Comparison of ENCODE assay signal across 8 cellular contexts in genomic region chr2:74148457-74149248, GRCh38. TPM values are rescaled to one million over a fixed set of nuclear protein-coding genes. Genes with fewer than 3 reads are reported as not detected.
DNase-seq lines count a peak whose midpoint lies in the region; ATAC-seq and TF ChIP-seq lines count a peak whose summit lies in the region.

No MANE protein-coding gene starts in this region.

- peak overlapping the region; percentile 57 to 85 (median 78) for H3K9ac ChIP-seq in skeletal muscle tissue (ENCODE audit: low read depth in 1 of 3, low read length in 3 of 3)

- no peak overlapping the region for H3K4me3 Mint-ChIP-seq in stimulated activated effector memory CD8-positive, alpha-beta T cell treated with anti-CD3 and anti-CD28 coated beads, Interleukin-12 subunit alpha, Interleukin-12 subunit beta, amount 100 ng/mL, for 72 hours
- H3K4me3 Mint-ChIP-seq in activated CD8-positive, alpha-beta T cell treated with anti-CD3 and anti-CD28 coated beads, Interleukin-2, amount 10 ng/mL, durations not matched to agents 7 days and 5 days, result no peak overlapping the region

- H3K27ac Mint-ChIP-seq in stimulated activated effector memory CD8-positive, alpha-beta T cell treated with anti-CD3 and anti-CD28 coated beads, Interleukin-12 subunit alpha, Interleukin-12 subunit beta, amount 100 ng/mL, for 72 hours, result no peak overlapping the region
- no peak overlapping the region for H3K27ac Mint-ChIP-seq in activated CD8-positive, alpha-beta T cell treated with anti-CD3 and anti-CD28 coated beads, Interleukin-2, amount 10 ng/mL, durations not matched to agents 7 days and 5 days

- in situ Hi-C loops in Panc1 (cut with HindIII; ENCODE audit: low pct_unique_long_range_greater_than_20kb, low sequenced_read_pairs), result no loop called here

- no peaks in the 10 kb centered on the region for H3K4me1 Mint-ChIP-seq in stimulated activated effector memory CD8-positive, alpha-beta T cell treated with anti-CD3 and anti-CD28 coated beads, Interleukin-12 subunit alpha, Interleukin-12 subunit beta, amount 100 ng/mL, for 72 hours
- peaks cover 15% of the 10 kb centered on the region for H3K4me1 Mint-ChIP-seq in activated CD8-positive, alpha-beta T cell treated with anti-CD3 and anti-CD28 coated beads, Interleukin-2, amount 10 ng/mL, durations not matched to agents 7 days and 5 days (ENCODE audit: low read depth)

- BruUV-seq in Panc1 (replicated peaks; lab: Mats Ljungman, UMichigan), result TSS peak; percentile 93

- POLR2A ChIA-PET in Panc1 (lab: Charles Lee), result no interaction called here
- POLR2A ChIA-PET in activated CD8-positive, alpha-beta T cell treated with anti-CD3 and anti-CD28 coated beads, Interleukin-2, amount 10 ng/mL, durations not matched to agents 7 days and 5 days (lab: Charles Lee), result interaction anchor here (0.5 to 6.4 kb wide), 6 partner anchors 10 to 62 kb away, joined by 3 to 47 read pairs (median 6); partner anchors contain the start of genes MOB1A and MTHFD2

- H3K9me3 Mint-ChIP-seq in stimulated activated effector memory CD8-positive, alpha-beta T cell treated with anti-CD3 and anti-CD28 coated beads, Interleukin-12 subunit alpha, Interleukin-12 subunit beta, amount 100 ng/mL, for 72 hours, result no peaks in the 10 kb centered on the region
- H3K9me3 Mint-ChIP-seq in activated CD8-positive, alpha-beta T cell treated with anti-CD3 and anti-CD28 coated beads, Interleukin-2, amount 10 ng/mL, durations not matched to agents 7 days and 5 days (ENCODE audit: insufficient read depth), result no peaks in the 10 kb centered on the region

- CTCF ChIA-PET in Panc1 (lab: Charles Lee), result interaction anchor here (0.6 to 1.0 kb wide), 5 partner anchors 20 to 320 kb away, joined by 3 to 6 read pairs (median 5); partner anchors contain the start of gene STAMBP
- CTCF ChIA-PET in activated CD8-positive, alpha-beta T cell treated with anti-CD3 and anti-CD28 coated beads, Interleukin-2, amount 10 ng/mL, durations not matched to agents 7 days and 5 days (lab: Charles Lee), result interaction anchor here (0.7 to 10.3 kb wide), 17 partner anchors 8 to 324 kb away, joined by 3 to 215 read pairs (median 4); partner anchors contain the start of genes MOB1A and STAMBP

- peaks cover 34% of the 10 kb centered on the region for H3K36me3 Mint-ChIP-seq in stimulated activated effector memory CD8-positive, alpha-beta T cell treated with anti-CD3 and anti-CD28 coated beads, Interleukin-12 subunit alpha, Interleukin-12 subunit beta, amount 100 ng/mL, for 72 hours
- H3K36me3 Mint-ChIP-seq in activated CD8-positive, alpha-beta T cell treated with anti-CD3 and anti-CD28 coated beads, Interleukin-2, amount 10 ng/mL, durations not matched to agents 7 days and 5 days (ENCODE audit: low read depth), result peaks cover 22% of the 10 kb centered on the region

- TF ChIP-seq CTCF in Panc1 (IDR thresholded peaks at IDR 0.05) (no peak), fibroblast of villous mesenchyme (IDR thresholded peaks at IDR 0.05; ENCODE audit: insufficient read depth, low read depth, low read length) (no peak)

- ATAC-seq in GM18505 (IDR thresholded peaks at IDR 0.05; ENCODE audit: unreplicated experiment) (no peak), Panc1 (peak; percentile 32), HG03039 (IDR thresholded peaks at IDR 0.05; ENCODE audit: unreplicated experiment) (no peak), HG03469 (IDR thresholded peaks at IDR 0.05; ENCODE audit: unreplicated experiment) (no peak)
- no peak for ATAC-seq in stimulated activated effector memory CD8-positive, alpha-beta T cell treated with anti-CD3 and anti-CD28 coated beads, Interleukin-12 subunit alpha, Interleukin-12 subunit beta, amount 100 ng/mL, for 72 hours
- ATAC-seq in activated CD8-positive, alpha-beta T cell treated with anti-CD3 and anti-CD28 coated beads, Interleukin-2, amount 10 ng/mL, durations not matched to agents 7 days and 5 days, result no peak

- no peaks in the 10 kb centered on the region for H3K27me3 Mint-ChIP-seq in activated CD8-positive, alpha-beta T cell treated with anti-CD3 and anti-CD28 coated beads, Interleukin-2, amount 10 ng/mL, durations not matched to agents 7 days and 5 days (ENCODE audit: low read depth)

- DNase-seq in Panc1 (ENCODE audit: low read depth, low spot score) (no peak), fibroblast of villous mesenchyme (ENCODE audit: low read depth) (no peak)
- DNase-seq in stimulated activated effector memory CD8-positive, alpha-beta T cell treated with anti-CD3 and anti-CD28 coated beads, Interleukin-12 subunit alpha, Interleukin-12 subunit beta, amount 100 ng/mL, for 72 hours (ENCODE audit: low spot score in 2 of 2), result no peak
- no peak for DNase-seq in activated CD8-positive, alpha-beta T cell treated with anti-CD3 and anti-CD28 coated beads, Interleukin-2, amount 10 ng/mL, durations not matched to agents 7 days and 5 days

- H3K27ac ChIP-seq in Panc1 (ENCODE audit: low read length), result peak overlapping the region; percentile 89
- H3K27ac ChIP-seq in skeletal muscle tissue (ENCODE audit: low read depth, low read length), result peak overlapping the region; percentile 54

- peak; percentile 30 for TF ChIP-seq POLR2A in GM18505 (IDR thresholded peaks at IDR 0.05; ENCODE audit: borderline replicate concordance, extremely low read depth, insufficient read depth, insufficient read length)

- H3K27me3 ChIP-seq in Panc1 (ENCODE audit: control insufficient read depth, insufficient read depth, low read length) (no peaks in the 10 kb centered on the region), skeletal muscle tissue (ENCODE audit: control insufficient read depth in 3 of 3, insufficient read depth in 3 of 3, low read length in 3 of 3) (no peaks in the 10 kb centered on the region)

- H3K36me3 ChIP-seq in Panc1 (ENCODE audit: control insufficient read depth, insufficient read depth, low read length), result peaks cover 18% of the 10 kb centered on the region
- peaks cover 9 to 14% (median 10%) of the 10 kb centered on the region in 3 donors for H3K36me3 ChIP-seq in skeletal muscle tissue (ENCODE audit: control insufficient read depth in 3 of 3, insufficient read depth in 3 of 3, low read length in 3 of 3)

- H3K4me1 ChIP-seq in Panc1 (ENCODE audit: control insufficient read depth, insufficient read depth, low read length) (peaks cover 10% of the 10 kb centered on the region; the same call in 1 of the 2 replicates), skeletal muscle tissue (ENCODE audit: control insufficient read depth in 3 of 3, insufficient read depth in 3 of 3, low read length in 3 of 3) (peaks cover 13 to 24% (median 21%) of the 10 kb centered on the region in 3 donors)

- H3K4me3 ChIP-seq in Panc1 (ENCODE audit: low read depth in 2 of 2, low read length in 2 of 2), result peak overlapping the region; percentile 82 to 88
- peak overlapping the region; percentile 79 for H3K4me3 ChIP-seq in fibroblast of villous mesenchyme (ENCODE audit: low read depth, low read length)
- H3K4me3 ChIP-seq in skeletal muscle tissue (ENCODE audit: low read length in 3 of 3), result peak overlapping the region; percentile 76 to 88 (median 86)

- intact Hi-C loops in Panc1 (cut with micrococcal nuclease; ENCODE audit: unreplicated experiment), result no loop called here

- H3K9me3 ChIP-seq in Panc1 (ENCODE audit: control insufficient read depth, insufficient read depth, low read depth, low read length) (no peaks in the 10 kb centered on the region), skeletal muscle tissue (ENCODE audit: control insufficient read depth in 3 of 3, low read length in 3 of 3) (no peaks in the 10 kb centered on the region)

RNA-seq across cellular contexts. Expression of gene BOLA3, which starts 0.9 kb away (rescaled TPM):
- total RNA-seq in Panc1 (2021; ENCODE audit: unreplicated experiment) (69.7 TPM), fibroblast of villous mesenchyme (41.2 and 50.1 TPM in 2 replicates), skeletal muscle tissue (15.7 TPM)
- 61.6 TPM for polyA plus RNA-seq in Panc1 (2012; ENCODE audit: insufficient read length)
- 10 to 100 TPM; 79.7 to 85.4 TPM for total RNA-seq in activated CD8-positive, alpha-beta T cell treated with anti-CD3 and anti-CD28 coated beads, Interleukin-2, amount 10 ng/mL, durations not matched to agents 7 days and 5 days

RNA-seq across cellular contexts. Expression of gene MOB1A, which starts 30.0 kb away (rescaled TPM):
- total RNA-seq in Panc1 (2021; ENCODE audit: unreplicated experiment) (184 TPM), fibroblast of villous mesenchyme (102 and 155 TPM in 2 replicates), skeletal muscle tissue (48.0 TPM)
- 64.4 TPM for polyA plus RNA-seq in Panc1 (2012; ENCODE audit: insufficient read length)
- total RNA-seq in activated CD8-positive, alpha-beta T cell treated with anti-CD3 and anti-CD28 coated beads, Interleukin-2, amount 10 ng/mL, durations not matched to agents 7 days and 5 days, result 100 to 1,000 TPM; 191 to 208 TPM

RNA-seq across cellular contexts. Expression of gene MTHFD2, which starts 49.8 kb away (rescaled TPM):
- 215 TPM for total RNA-seq in Panc1 (2021; ENCODE audit: unreplicated experiment)
- 289 TPM for polyA plus RNA-seq in Panc1 (2012; ENCODE audit: insufficient read length)
- 174 and 177 TPM in 2 replicates for total RNA-seq in fibroblast of villous mesenchyme
- total RNA-seq in skeletal muscle tissue, result 28.2 TPM
- total RNA-seq in activated CD8-positive, alpha-beta T cell treated with anti-CD3 and anti-CD28 coated beads, Interleukin-2, amount 10 ng/mL, durations not matched to agents 7 days and 5 days, result 100 to 1,000 TPM; 162 to 164 TPM
